ENCODE assay signal across 22 cellular contexts in the genomic region with DNA sequence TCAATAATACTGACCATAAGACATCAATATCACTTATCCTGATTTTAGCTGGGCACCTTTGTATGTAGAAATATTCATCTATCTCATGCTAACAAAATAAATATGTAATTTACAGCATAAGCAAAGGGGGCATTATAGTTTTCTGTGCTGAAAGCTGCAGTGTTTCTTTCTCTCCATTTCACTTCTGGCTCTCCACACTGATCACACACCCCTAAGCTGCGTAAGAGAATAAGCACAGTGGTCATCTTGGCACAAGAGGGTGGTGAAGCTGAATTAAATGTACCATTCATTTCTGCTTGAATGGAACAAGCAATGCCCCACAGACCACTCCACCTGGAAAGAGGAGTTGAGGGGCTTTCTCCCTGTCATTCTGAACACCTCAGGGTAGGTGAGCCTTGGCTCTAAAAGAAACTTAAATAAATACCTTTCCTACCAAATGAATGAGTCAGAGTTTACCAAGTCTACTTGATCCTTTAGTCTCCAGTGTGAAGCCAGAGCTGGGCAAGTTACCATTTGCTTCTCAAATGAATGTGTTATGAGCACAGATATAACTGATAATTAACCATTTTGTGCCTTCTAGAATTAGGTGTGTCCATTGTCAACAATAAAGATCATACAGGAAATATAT.
DNase-seq lines count a peak whose midpoint lies in the region; ATAC-seq, FAIRE-seq and TF ChIP-seq lines count a peak whose summit lies in the region.
"Had no signal": no experiment of that assay in that cellular context is flagged by ENCODE, and none has a peak within 500 bp of the region (broad histone marks: within the 10 kb centered on the region; RNA-seq: fewer than 3 reads in every experiment).

No MANE protein-coding gene starts in this region.

- H3K27ac Mint-ChIP-seq in MCF 10A (ENCODE audit: low read depth, unreplicated experiment) (no peak overlapping the region), astrocyte (ENCODE audit: unreplicated experiment) (no peak overlapping the region)
- H3K27ac Mint-ChIP-seq: activated naive CD8-positive, alpha-beta T cell treated with anti-CD3 and anti-CD28 coated beads, Interleukin-2, amount 50 U/mL, for 24 hours; HFFc6; stimulated activated naive B cell treated with anti-CD40 and anti-IgM and Interleukin-4, amounts not matched to agents 10 μg/mL and 1 μg/mL and 100 μg/mL, for 72 hours; T-helper 17 cell had no signal

- H3K9ac ChIP-seq in mammary epithelial cell (ENCODE audit: insufficient read depth, low read length): no peak overlapping the region
- H3K9ac ChIP-seq in astrocyte (ENCODE audit: low read length): no peak overlapping the region
- H3K9ac ChIP-seq in iPS-20b (ENCODE audit: low read depth, low read length): peak overlapping the region; percentile 40; the same call in 1 of the 2 replicates

- H2AFZ ChIP-seq in mammary epithelial cell (ENCODE audit: low read depth, low read length) (peak overlapping the region; percentile 25), astrocyte (ENCODE audit: low read depth, low read length) (no peak overlapping the region)

- peak overlapping the region; percentile 43 for H3K4me2 ChIP-seq in mammary epithelial cell (ENCODE audit: insufficient read depth, low read depth, low read length)
- H3K4me2 ChIP-seq in astrocyte (ENCODE audit: low read length): no peak overlapping the region

- POLR2A ChIA-PET in MCF 10A (lab: Yijun Ruan, JAX): interaction anchor here (0.6 kb wide), 1 partner anchor 18 kb away, joined by 3 read pairs; no protein-coding TSS in a partner anchor

- H3K27me3 ChIP-seq in mammary epithelial cell (ENCODE audit: insufficient read depth, low read length) (no peaks in the 10 kb centered on the region), astrocyte (ENCODE audit: insufficient read depth, low read length) (no peaks in the 10 kb centered on the region), iPS-20b (ENCODE audit: insufficient read depth, low read length) (no peaks in the 10 kb centered on the region)
- H3K27me3 ChIP-seq: BE2C, uterus had no signal

- CTCF ChIA-PET in mammary epithelial cell (lab: Charles Lee; ENCODE audit: low non-redundant PET) (no interaction called here), MCF 10A (lab: Yijun Ruan, JAX) (interaction anchor here (0.6 kb wide), 1 partner anchor 9 kb away, joined by 5 read pairs; no protein-coding TSS in a partner anchor)

- no peaks in the 10 kb centered on the region for H3K36me3 Mint-ChIP-seq in MCF 10A (ENCODE audit: insufficient read depth, unreplicated experiment)
- H3K36me3 Mint-ChIP-seq in astrocyte (ENCODE audit: low read depth, unreplicated experiment): no peaks in the 10 kb centered on the region

- FAIRE-seq in astrocyte (lab: Jason Lieb, UNC): no peak

- H3K9me3 ChIP-seq in mammary epithelial cell (replicated peaks; ENCODE audit: insufficient read depth, low read length): no peaks in the 10 kb centered on the region
- H3K9me3 ChIP-seq in astrocyte (ENCODE audit: insufficient read depth, low read depth, low read length): no peaks in the 10 kb centered on the region
- H3K9me3 ChIP-seq in iPS-20b (ENCODE audit: insufficient read depth, low read depth, low read length): no peaks in the 10 kb centered on the region
- H3K9me3 ChIP-seq: BE2C, uterus had no signal

- H3K4me3 Mint-ChIP-seq in MCF 10A (ENCODE audit: unreplicated experiment) (no peak overlapping the region), astrocyte (ENCODE audit: unreplicated experiment) (no peak overlapping the region)
- H3K4me3 Mint-ChIP-seq: activated naive CD8-positive, alpha-beta T cell treated with anti-CD3 and anti-CD28 coated beads, Interleukin-2, amount 50 U/mL, for 24 hours; HFFc6; stimulated activated naive B cell treated with anti-CD40 and anti-IgM and Interleukin-4, amounts not matched to agents 10 μg/mL and 1 μg/mL and 100 μg/mL, for 72 hours; T-helper 17 cell had no signal

- no peaks in the 10 kb centered on the region for H3K79me2 ChIP-seq in mammary epithelial cell (ENCODE audit: insufficient read depth, low read length)
- H3K79me2 ChIP-seq in astrocyte (ENCODE audit: insufficient read depth, low read length): no peaks in the 10 kb centered on the region

- H4K20me1 ChIP-seq in mammary epithelial cell (ENCODE audit: insufficient read depth, low read length) (no peaks in the 10 kb centered on the region), astrocyte (ENCODE audit: insufficient read depth, low read length) (no peaks in the 10 kb centered on the region)

- in situ Hi-C loops in mammary epithelial cell (cut with MboI; ENCODE audit: low sequenced_read_pairs in 2 of 2): no loop called here

- DNase-seq in mammary epithelial cell (peak; percentile 40), MCF 10A (ENCODE audit: unreplicated experiment) (no peak), astrocyte (ENCODE audit: low read depth) (peak; percentile 3)
- no peak for DNase-seq in stimulated activated CD4-positive, alpha-beta T cell treated with anti-CD3 and anti-CD28 coated beads, Interleukin-4, amount 100 ng/mL, for 1 hour
- DNase-seq in activated CD8-positive, alpha-beta memory T cell treated with anti-CD3 and anti-CD28 coated beads, Interleukin-2, amount 50 U/mL, for 4 hours: no peak
- DNase-seq: activated gamma-delta T cell; activated naive CD8-positive, alpha-beta T cell treated with anti-CD3 and anti-CD28 coated beads, Interleukin-2, amount 50 U/mL, for 24 hours; activated T-cell treated with anti-CD3 and anti-CD28 coated beads, Interleukin-2, amount 50 U/mL, for 1 hour; BE2C; HFFc6; left colon; NCI-H2107; occipital lobe; stimulated activated CD4-positive, alpha-beta T cell treated with anti-CD3 and anti-CD28 coated beads, Interleukin-4, amount 100 ng/mL, for 24 hours; stimulated activated naive B cell treated with anti-CD40 and anti-IgM and Interleukin-4, amounts not matched to agents 10 μg/mL and 1 μg/mL and 100 μg/mL, for 72 hours; T-helper 17 cell; uterus had no signal

- H3K9me3 Mint-ChIP-seq in MCF 10A (ENCODE audit: unreplicated experiment) (no peaks in the 10 kb centered on the region), astrocyte (ENCODE audit: unreplicated experiment) (no peaks in the 10 kb centered on the region)
- H3K9me3 Mint-ChIP-seq: activated naive CD8-positive, alpha-beta T cell treated with anti-CD3 and anti-CD28 coated beads, Interleukin-2, amount 50 U/mL, for 24 hours; HFFc6; stimulated activated naive B cell treated with anti-CD40 and anti-IgM and Interleukin-4, amounts not matched to agents 10 μg/mL and 1 μg/mL and 100 μg/mL, for 72 hours had no signal

- TF ChIP-seq CTCF in mammary epithelial cell (conservative IDR thresholded peaks at IDR 0.05 in 1 of 2, IDR thresholded peaks at IDR 0.05 in 1 of 2; ENCODE audit: extremely low read depth in 1 of 2, insufficient read depth in 1 of 2, low read depth in 1 of 2, low read length in 2 of 2) (no peak), MCF 10A (IDR thresholded peaks at IDR 0.05; ENCODE audit: unreplicated experiment) (no peak), astrocyte (IDR thresholded peaks at IDR 0.05; ENCODE audit: insufficient read depth, low read depth, low read length) (no peak)

- H3K4me1 Mint-ChIP-seq in MCF 10A (ENCODE audit: insufficient read depth, unreplicated experiment): no peaks in the 10 kb centered on the region
- H3K4me1 Mint-ChIP-seq in astrocyte (ENCODE audit: low read depth, unreplicated experiment): peaks cover 6% of the 10 kb centered on the region
- H3K4me1 Mint-ChIP-seq: activated naive CD8-positive, alpha-beta T cell treated with anti-CD3 and anti-CD28 coated beads, Interleukin-2, amount 50 U/mL, for 24 hours; stimulated activated naive B cell treated with anti-CD40 and anti-IgM and Interleukin-4, amounts not matched to agents 10 μg/mL and 1 μg/mL and 100 μg/mL, for 72 hours; T-helper 17 cell had no signal

- intact Hi-C loops in mammary epithelial cell (cut with micrococcal nuclease) (no loop called here), MCF 10A (cut with micrococcal nuclease) (no loop called here)

- H3K27ac ChIP-seq in mammary epithelial cell (ENCODE audit: insufficient read depth, low read depth, low read length) (no peak overlapping the region), astrocyte (ENCODE audit: low read depth, low read length) (no peak overlapping the region), iPS-20b (ENCODE audit: low read length) (no peak overlapping the region)
- H3K27ac ChIP-seq: coronary artery, SK-N-MC, uterus had no signal

- H3K4me3 ChIP-seq in mammary epithelial cell (replicated peaks in 1 of 3; ENCODE audit: insufficient read depth in 1 of 3, low read depth in 2 of 3, low read length in 3 of 3): no peak overlapping the region
- H3K4me3 ChIP-seq in astrocyte (ENCODE audit: insufficient read depth, low read depth, low read length): no peak overlapping the region
- H3K4me3 ChIP-seq in iPS-20b (ENCODE audit: low read length): no peak overlapping the region
- H3K4me3 ChIP-seq: coronary artery, SK-N-MC, uterus had no signal

- BruUV-seq in mammary epithelial cell (replicated peaks; lab: Mats Ljungman, UMichigan) (no TSS peak), MCF 10A (replicated peaks; lab: Mats Ljungman, UMichigan) (no TSS peak)

- dilution Hi-C loops in mammary epithelial cell (cut with HindIII; ENCODE audit: low sequenced_read_pairs): no loop called here

- no peak for ATAC-seq in GM21576 (IDR thresholded peaks at IDR 0.05; ENCODE audit: unreplicated experiment)
- no peak for ATAC-seq in HG02571 (IDR thresholded peaks at IDR 0.05; ENCODE audit: unreplicated experiment)
- ATAC-seq: activated naive CD8-positive, alpha-beta T cell treated with anti-CD3 and anti-CD28 coated beads, Interleukin-2, amount 50 U/mL, for 24 hours; left colon; stimulated activated naive B cell treated with anti-CD40 and anti-IgM and Interleukin-4, amounts not matched to agents 10 μg/mL and 1 μg/mL and 100 μg/mL, for 72 hours; T-helper 17 cell had no signal

- no peaks in the 10 kb centered on the region for H3K36me3 ChIP-seq in mammary epithelial cell (ENCODE audit: insufficient read depth, low read length)
- no peaks in the 10 kb centered on the region for H3K36me3 ChIP-seq in astrocyte (ENCODE audit: insufficient read depth, low read length)
- H3K36me3 ChIP-seq in iPS-20b (ENCODE audit: insufficient read depth, low read depth, low read length): no peaks in the 10 kb centered on the region
- H3K36me3 ChIP-seq: BE2C, uterus had no signal

- H3K4me1 ChIP-seq in mammary epithelial cell (ENCODE audit: insufficient read depth, low read length) (peaks cover 20% of the 10 kb centered on the region), astrocyte (ENCODE audit: insufficient read depth, low read length) (no peaks in the 10 kb centered on the region), iPS-20b (ENCODE audit: insufficient read depth, low read length) (peaks cover 20% of the 10 kb centered on the region)
- H3K4me1 ChIP-seq: BE2C, uterus had no signal

- H3K27me3 Mint-ChIP-seq in MCF 10A (ENCODE audit: insufficient read depth, unreplicated experiment) (no peaks in the 10 kb centered on the region), astrocyte (ENCODE audit: low read depth, unreplicated experiment) (no peaks in the 10 kb centered on the region)
- H3K27me3 Mint-ChIP-seq: activated naive CD8-positive, alpha-beta T cell treated with anti-CD3 and anti-CD28 coated beads, Interleukin-2, amount 50 U/mL, for 24 hours; stimulated activated naive B cell treated with anti-CD40 and anti-IgM and Interleukin-4, amounts not matched to agents 10 μg/mL and 1 μg/mL and 100 μg/mL, for 72 hours; T-helper 17 cell had no signal

- WGBS in mammary epithelial cell (ENCODE audit: low coverage, missing lambda C conversion rate): 70% methylated on average over 1 of the region's 1 CpG

Comparison
In these comparisons a context has a peak if more than half of its experiments do, and no peak if none do; other contexts are left out.
1. DNase-seq: peak in mammary epithelial cell (single experiment) and astrocyte (single experiment); none in MCF 10A (single experiment), stimulated activated CD4-positive, alpha-beta T cell treated with anti-CD3 and anti-CD28 coated beads, Interleukin-4, amount 100 ng/mL, for 1 hour (single experiment) and activated CD8-positive, alpha-beta memory T cell treated with anti-CD3 and anti-CD28 coated beads, Interleukin-2, amount 50 U/mL, for 4 hours (single experiment).